16 cellular contexts compared by ENCODE assay signal in genomic region chr12:94962680-94963079, GRCh38. TPM values are rescaled to one million over a fixed set of nuclear protein-coding genes. Genes with fewer than 3 reads are reported as not detected.
DNase-seq lines count a peak whose midpoint lies in the region; ATAC-seq and TF ChIP-seq lines count a peak whose summit lies in the region.
"Had no signal": no experiment of that assay in that cellular context is flagged by ENCODE, and none has a peak within 500 bp of the region (broad histone marks: within the 10 kb centered on the region; RNA-seq: fewer than 3 reads in every experiment).

No MANE protein-coding gene starts in this region.

- H3K4me1 ChIP-seq in mucosa of descending colon (ENCODE audit: low read depth) = peaks cover 5% of the 10 kb centered on the region

- ATAC-seq in SK-N-SH treated with all-trans-retinoic acid at 6 μM for 48 hours (no peak), mucosa of descending colon (peak; percentile 84)

- intact Hi-C loops in mucosa of descending colon (cut with DNase I, micrococcal nuclease) = no loop called here

- DNase-seq in SK-N-DZ (ENCODE audit: low spot score) (peak; percentile 43), mucosa of descending colon (no peak), CD1c-positive myeloid dendritic cell (ENCODE audit: extremely low spot score) (no peak), GM20000 (ENCODE audit: low spot score) (no peak), NCI-H2029 (lab: John Stamatoyannopoulos, UW) (no peak)
- DNase-seq: Calu3; CD4-positive, alpha-beta T cell; COR-L47; DMS53; DMS79 treated with DMSO at 0.1 percent for 48 hours; GF-D8; H7; HCEC 1CT had no signal

- H3K4me3 ChIP-seq in mucosa of descending colon = no peak overlapping the region
- H3K4me3 ChIP-seq: BLaER1, GM23248 had no signal

- no peaks in the 10 kb centered on the region for H3K36me3 ChIP-seq in mucosa of descending colon (ENCODE audit: low read depth)
- H3K36me3 ChIP-seq: BLaER1 had no signal

- TF ChIP-seq CTCF in mucosa of descending colon (IDR thresholded peaks at IDR 0.05) (no peak), GM20000 (IDR thresholded peaks at IDR 0.05; ENCODE audit: extremely low read depth, missing control alignments) (no peak)

- no peaks in the 10 kb centered on the region for H3K9me3 ChIP-seq in mucosa of descending colon
- H3K9me3 ChIP-seq: BLaER1 had no signal

TF ChIP-seq in SK-N-SH treated with all-trans-retinoic acid at 6 μM for 48 hours, 23 proteins besides CTCF, POLR2A, EP300 and RAD21:
- TF ChIP-seq ISL1 (CRISPR knock-in tag; IDR thresholded peaks at IDR 0.05) (peak; percentile 85), PATZ1 (CRISPR knock-in tag; IDR thresholded peaks at IDR 0.05; ENCODE audit: borderline replicate concordance) (no peak), ZNF70 (CRISPR knock-in tag; IDR thresholded peaks at IDR 0.05) (no peak), CSDC2 (CRISPR knock-in tag; IDR thresholded peaks at IDR 0.05) (no peak), ZFP3 (CRISPR knock-in tag; IDR thresholded peaks at IDR 0.05) (no peak), TCF4 (CRISPR knock-in tag; IDR thresholded peaks at IDR 0.05; ENCODE audit: borderline replicate concordance) (peak; percentile 27; the same call in 1 of the 2 replicates), RARB (CRISPR knock-in tag; IDR thresholded peaks at IDR 0.05) (no peak), ZNF8 (CRISPR knock-in tag; IDR thresholded peaks at IDR 0.05) (no peak), GLIS3 (CRISPR knock-in tag; IDR thresholded peaks at IDR 0.05) (no peak), TOX (CRISPR knock-in tag; IDR thresholded peaks at IDR 0.05; ENCODE audit: borderline replicate concordance) (no peak), ZNF565 (CRISPR knock-in tag; conservative IDR thresholded peaks at IDR 0.05; ENCODE audit: low read depth) (no peak), ZFP30 (CRISPR knock-in tag; IDR thresholded peaks at IDR 0.05) (no peak), ESRRG (CRISPR knock-in tag; IDR thresholded peaks at IDR 0.05) (0 out of 2 replicates have a peak, but pooled peaks have one; percentile 12), ZC3H10 (CRISPR knock-in tag; IDR thresholded peaks at IDR 0.05) (no peak), BACH2 (CRISPR knock-in tag; IDR thresholded peaks at IDR 0.05; ENCODE audit: borderline replicate concordance) (no peak), SNAI2 (CRISPR knock-in tag; IDR thresholded peaks at IDR 0.05) (no peak)
- TF ChIP-seq, protein P1, sequence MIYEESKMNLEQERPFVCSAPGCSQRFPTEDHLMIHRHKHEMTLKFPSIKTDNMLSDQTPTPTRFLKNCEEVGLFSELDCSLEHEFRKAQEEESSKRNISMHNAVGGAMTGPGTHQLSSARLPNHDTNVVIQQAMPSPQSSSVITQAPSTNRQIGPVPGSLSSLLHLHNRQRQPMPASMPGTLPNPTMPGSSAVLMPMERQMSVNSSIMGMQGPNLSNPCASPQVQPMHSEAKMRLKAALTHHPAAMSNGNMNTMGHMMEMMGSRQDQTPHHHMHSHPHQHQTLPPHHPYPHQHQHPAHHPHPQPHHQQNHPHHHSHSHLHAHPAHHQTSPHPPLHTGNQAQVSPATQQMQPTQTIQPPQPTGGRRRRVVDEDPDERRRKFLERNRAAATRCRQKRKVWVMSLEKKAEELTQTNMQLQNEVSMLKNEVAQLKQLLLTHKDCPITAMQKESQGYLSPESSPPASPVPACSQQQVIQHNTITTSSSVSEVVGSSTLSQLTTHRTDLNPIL (CRISPR knock-in tag; IDR thresholded peaks at IDR 0.05; ENCODE audit: low read depth) = peak; percentile 56; the same call in 1 of the 2 replicates
- TF ChIP-seq, protein P2, sequence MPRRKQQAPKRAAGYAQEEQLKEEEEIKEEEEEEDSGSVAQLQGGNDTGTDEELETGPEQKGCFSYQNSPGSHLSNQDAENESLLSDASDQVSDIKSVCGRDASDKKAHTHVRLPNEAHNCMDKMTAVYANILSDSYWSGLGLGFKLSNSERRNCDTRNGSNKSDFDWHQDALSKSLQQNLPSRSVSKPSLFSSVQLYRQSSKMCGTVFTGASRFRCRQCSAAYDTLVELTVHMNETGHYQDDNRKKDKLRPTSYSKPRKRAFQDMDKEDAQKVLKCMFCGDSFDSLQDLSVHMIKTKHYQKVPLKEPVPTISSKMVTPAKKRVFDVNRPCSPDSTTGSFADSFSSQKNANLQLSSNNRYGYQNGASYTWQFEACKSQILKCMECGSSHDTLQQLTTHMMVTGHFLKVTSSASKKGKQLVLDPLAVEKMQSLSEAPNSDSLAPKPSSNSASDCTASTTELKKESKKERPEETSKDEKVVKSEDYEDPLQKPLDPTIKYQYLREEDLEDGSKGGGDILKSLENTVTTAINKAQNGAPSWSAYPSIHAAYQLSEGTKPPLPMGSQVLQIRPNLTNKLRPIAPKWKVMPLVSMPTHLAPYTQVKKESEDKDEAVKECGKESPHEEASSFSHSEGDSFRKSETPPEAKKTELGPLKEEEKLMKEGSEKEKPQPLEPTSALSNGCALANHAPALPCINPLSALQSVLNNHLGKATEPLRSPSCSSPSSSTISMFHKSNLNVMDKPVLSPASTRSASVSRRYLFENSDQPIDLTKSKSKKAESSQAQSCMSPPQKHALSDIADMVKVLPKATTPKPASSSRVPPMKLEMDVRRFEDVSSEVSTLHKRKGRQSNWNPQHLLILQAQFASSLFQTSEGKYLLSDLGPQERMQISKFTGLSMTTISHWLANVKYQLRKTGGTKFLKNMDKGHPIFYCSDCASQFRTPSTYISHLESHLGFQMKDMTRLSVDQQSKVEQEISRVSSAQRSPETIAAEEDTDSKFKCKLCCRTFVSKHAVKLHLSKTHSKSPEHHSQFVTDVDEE (CRISPR knock-in tag; IDR thresholded peaks at IDR 0.05) = peak; percentile 88

RNA-seq across cellular contexts. Expression of gene NDUFA12, which starts 40.8 kb away (rescaled TPM):
- polyA plus RNA-seq in SK-N-DZ (2014; cell fraction: cytosol; rRNA removed) = 281 and 364 TPM in 2 replicates
- 158 and 191 TPM in 2 replicates for polyA plus RNA-seq in SK-N-DZ (2014; cell fraction: nucleus; rRNA removed)
- total RNA-seq in mucosa of descending colon = 100 to 1,000 TPM; 107 to 124 (median 113) TPM
